In genomic region chr12:50597200-50598195, GRCh38 we compare ENCODE assay signal across 8 cellular contexts.
DNase-seq lines count a peak whose midpoint lies in the region; ATAC-seq and TF ChIP-seq lines count a peak whose summit lies in the region.

No MANE protein-coding gene starts in this region.

- H3K4me3 ChIP-seq in SK-N-SH (ENCODE audit: low read depth in 2 of 2, low read length in 1 of 2), result peak overlapping the region; percentile 2 to 37; a peak in 2 of 4 replicates
- peak overlapping the region; percentile 0 for H3K4me3 ChIP-seq in adipocyte (ENCODE audit: low read length)

- no peak for TF ChIP-seq EP300 in SK-N-SH (IDR thresholded peaks at IDR 0.05; ENCODE audit: borderline replicate concordance in 1 of 2, low read depth in 1 of 2, low read length in 1 of 2)

- peaks cover 28% of the 10 kb centered on the region for H3F3A ChIP-seq in SK-N-SH (replicated peaks; ENCODE audit: insufficient read depth)

- H3K36me3 ChIP-seq in SK-N-SH (replicated peaks in 1 of 2; ENCODE audit: control insufficient read depth in 1 of 2, insufficient read depth in 2 of 2, low read length in 1 of 2) (no peaks in the 10 kb centered on the region), adipocyte (ENCODE audit: control insufficient read depth, insufficient read depth, low read length, severe bottlenecking) (no peaks in the 10 kb centered on the region)

- POLR2A ChIA-PET in SK-N-SH (lab: Yijun Ruan, JAX), result no interaction called here

- H3K9ac ChIP-seq in SK-N-SH (peak overlapping the region; percentile 55; the same call in 1 of the 2 replicates), adipocyte (ENCODE audit: low read length) (peak overlapping the region; percentile 27)

- H4K20me1 ChIP-seq in SK-N-SH (ENCODE audit: insufficient read depth), result no peaks in the 10 kb centered on the region

- ATAC-seq in GM18520 (IDR thresholded peaks at IDR 0.05; ENCODE audit: unreplicated experiment) (peak; percentile 73), HG02981 (IDR thresholded peaks at IDR 0.05; ENCODE audit: unreplicated experiment) (peak; percentile 76), left lobe of liver (peak; percentile 56)

- 40% methylated on average over 9 of the region's 9 CpGs for WGBS in SK-N-SH (ENCODE audit: low lambda C conversion rate)

- peaks cover 42% of the 10 kb centered on the region for H3K79me2 ChIP-seq in SK-N-SH (ENCODE audit: insufficient read depth)

- H3K4me1 ChIP-seq in SK-N-SH (ENCODE audit: control insufficient read depth in 1 of 2, insufficient read depth in 2 of 2, low read depth in 1 of 2, low read length in 1 of 2), result peaks cover 0 to 13% of the 10 kb centered on the region in 2 experiments; a peak in 2 of 4 replicates
- H3K4me1 ChIP-seq in adipocyte (ENCODE audit: control insufficient read depth, insufficient read depth, low read length), result peaks cover 14% of the 10 kb centered on the region

- no peak for TF ChIP-seq RAD21 in SK-N-SH (IDR thresholded peaks at IDR 0.05; ENCODE audit: low read length)

- no peaks in the 10 kb centered on the region for H3K9me2 ChIP-seq in SK-N-SH

- DNase-seq in SK-N-SH, result no peak
- peak; percentile 71 for DNase-seq in adipocyte (ENCODE audit: low read depth)
- no peak for DNase-seq in left lobe of liver (ENCODE audit: low spot score)
- peak; percentile 24 to 54 for DNase-seq in stimulated activated CD8-positive, alpha-beta memory T cell treated with anti-CD3 and anti-CD28 coated beads, Interleukin-7, amount 100 ng/mL, for 4 hours (ENCODE audit: low read depth in 2 of 2)
- DNase-seq in NCI-H748 treated with DMSO at 0.1 percent for 48 hours (lab: John Stamatoyannopoulos, UW), result no peak
- no peak for DNase-seq in NCI-H1048 (lab: John Stamatoyannopoulos, UW)

- peak overlapping the region; percentile 64 for H3K4me2 ChIP-seq in SK-N-SH

- CTCF ChIA-PET in SK-N-SH (lab: Yijun Ruan, JAX), result interaction anchor here (0.9 to 1.0 kb wide), 2 partner anchors 29 to 39 kb away, joined by 3 read pairs; no protein-coding TSS in a partner anchor

- no peak overlapping the region for H2AFZ ChIP-seq in SK-N-SH (ENCODE audit: low read depth)

- H3K27ac ChIP-seq in SK-N-SH (ENCODE audit: low read depth in 2 of 2, low read length in 1 of 2), result peak overlapping the region in 1 of 2 experiments; percentile 79; a peak in 2 of 4 replicates

- TF ChIP-seq CTCF in SK-N-SH (IDR thresholded peaks at IDR 0.05), result peak; percentile 17; the same call in 1 of the 2 replicates

- no peaks in the 10 kb centered on the region for H3K9me3 ChIP-seq in SK-N-SH
- H3K9me3 ChIP-seq in adipocyte (ENCODE audit: control insufficient read depth, low read length), result no peaks in the 10 kb centered on the region

- H3K27me3 ChIP-seq in SK-N-SH (ENCODE audit: insufficient read depth), result no peaks in the 10 kb centered on the region
- H3K27me3 ChIP-seq in adipocyte (replicated peaks; ENCODE audit: control insufficient read depth, insufficient read depth, low read length), result no peaks in the 10 kb centered on the region

TF ChIP-seq in SK-N-SH, 30 proteins besides CTCF, POLR2A, EP300 and RAD21:
- TF ChIP-seq FOSL2 (IDR thresholded peaks at IDR 0.05; ENCODE audit: borderline replicate concordance, low read depth) (peak; percentile 67; the same call in 1 of the 2 replicates), MAX (IDR thresholded peaks at IDR 0.05; ENCODE audit: low read depth) (peak; percentile 50; the same call in 1 of the 2 replicates), POLR2AphosphoS5 (IDR thresholded peaks at IDR 0.05; ENCODE audit: low read depth, low read length) (no peak), TCF12 (IDR thresholded peaks at IDR 0.05) (peak; percentile 7; the same call in 1 of the 2 replicates), JUND (IDR thresholded peaks at IDR 0.05) (no peak; the same call in 1 of the 2 replicates), PBX3 (IDR thresholded peaks at IDR 0.05) (peak; percentile 40), NRF1 (IDR thresholded peaks at IDR 0.05; ENCODE audit: low read depth, low read length) (no peak)

Comparison
In these comparisons a context has a peak if more than half of its experiments do, and no peak if none do; other contexts are left out.
1. DNase-seq: peak in adipocyte (single experiment) and stimulated activated CD8-positive, alpha-beta memory T cell treated with anti-CD3 and anti-CD28 coated beads, Interleukin-7, amount 100 ng/mL, for 4 hours (2 of 2); none in SK-N-SH (single experiment), left lobe of liver (single experiment), NCI-H748 treated with DMSO at 0.1 percent for 48 hours (single experiment) and NCI-H1048 (single experiment).
2. Peak in every context shown above with its lines, with median percentiles within 50 percentile points of each other: ATAC-seq.